14 cellular contexts compared by ENCODE assay signal in the genomic region with DNA sequence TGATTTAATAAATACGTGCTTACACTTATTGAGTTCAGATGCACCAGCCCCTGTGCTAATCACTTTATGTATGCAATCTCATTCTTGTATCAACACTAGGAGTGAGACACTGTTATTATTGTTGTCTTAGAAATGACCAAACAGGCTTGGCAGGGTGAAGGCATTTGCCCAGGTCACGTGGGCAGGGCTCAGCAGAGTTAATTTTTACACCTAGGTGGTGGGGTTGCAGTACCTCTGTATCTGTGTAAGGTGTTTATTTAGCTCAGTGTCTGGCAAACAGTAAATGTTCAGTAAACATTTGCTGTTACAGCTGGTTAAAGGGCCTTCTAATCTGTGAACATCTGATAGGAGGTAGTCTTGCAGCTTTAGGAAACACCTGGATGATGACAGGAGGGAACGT.
A peak's percentile ranks its signal among the peaks of the same experiment; 100 is the strongest.
DNase-seq lines count a peak whose midpoint lies in the region; ATAC-seq and TF ChIP-seq lines count a peak whose summit lies in the region.
"Had no signal": no experiment of that assay in that cellular context is flagged by ENCODE, and none has a peak within 500 bp of the region (broad histone marks: within the 10 kb centered on the region; RNA-seq: fewer than 3 reads in every experiment).

No MANE protein-coding gene starts in this region.

- no peak for TF ChIP-seq POLR2A in transverse colon (IDR thresholded peaks at IDR 0.05)

- no peak for TF ChIP-seq EP300 in transverse colon (IDR thresholded peaks at IDR 0.05; ENCODE audit: low read depth)

- no peak for ATAC-seq in Right ventricle myocardium inferior
- ATAC-seq in HG03442 (IDR thresholded peaks at IDR 0.05; ENCODE audit: unreplicated experiment): no peak

- H3K27me3 ChIP-seq in transverse colon: no peaks in the 10 kb centered on the region
- H3K27me3 ChIP-seq: breast epithelium had no signal

- no peaks in the 10 kb centered on the region for H3K36me3 ChIP-seq in transverse colon
- H3K36me3 ChIP-seq: breast epithelium, neutrophil had no signal

- no peaks in the 10 kb centered on the region for H3K9me3 ChIP-seq in transverse colon
- H3K9me3 ChIP-seq: breast epithelium, neutrophil had no signal

- peaks cover 0 to 16% (median 6%) of the 10 kb centered on the region in 4 donors for H3K4me1 ChIP-seq in transverse colon
- H3K4me1 ChIP-seq: breast epithelium had no signal

- DNase-seq in LNCaP clone FGC (ENCODE audit: low read depth): peak; percentile 96
- peak; percentile 83 for DNase-seq in NCI-H748 (lab: John Stamatoyannopoulos, UW; ENCODE audit: unreplicated experiment)
- peak; percentile 76 for DNase-seq in left kidney (ENCODE audit: low read depth, low spot score)
- DNase-seq in transverse colon: peak; percentile 75
- no peak for DNase-seq in Right ventricle myocardium inferior (ENCODE audit: missing footprints)
- no peak for DNase-seq in NK-92 (lab: John Stamatoyannopoulos, UW; ENCODE audit: unreplicated experiment)
- DNase-seq: activated CD4-positive, alpha-beta T cell treated with anti-CD3 and anti-CD28 coated beads for 4 hours; foreskin melanocyte; mesendoderm; NCI-H1105 had no signal

- in situ Hi-C loops in transverse colon (cut with MboI; ENCODE audit: low pct_ligation_motif_present in 1 of 4, low pct_unique_long_range_greater_than_20kb in 1 of 4, low sequenced_read_pairs in 3 of 4): no loop called here

- H3K27ac ChIP-seq in transverse colon: no peak overlapping the region
- H3K27ac ChIP-seq: breast epithelium, C4-2B, neutrophil had no signal

- H3K4me3 ChIP-seq in LNCaP clone FGC (ENCODE audit: low read depth, low read length) (no peak overlapping the region), transverse colon (no peak overlapping the region)
- H3K4me3 ChIP-seq: breast epithelium had no signal

- TF ChIP-seq CTCF in LNCaP clone FGC (IDR thresholded peaks at IDR 0.05; ENCODE audit: control insufficient read depth, extremely low read depth, insufficient read depth): no peak
- TF ChIP-seq CTCF in transverse colon (IDR thresholded peaks at IDR 0.05): no peak

- intact Hi-C loops in transverse colon (cut with DNase I; ENCODE audit: low total_unique reads): no loop called here
- intact Hi-C loops in Right ventricle myocardium inferior (cut with DNase I): no loop called here

- WGBS in transverse colon (ENCODE audit: low coverage in 1 of 2), 2 donors: 30 to 33% methylated on average over 2 to 3 of the region's 3 CpGs

Comparison
In these comparisons a context has a peak if more than half of its experiments do, and no peak if none do; other contexts are left out.
1. DNase-seq: peak in LNCaP clone FGC (single experiment), NCI-H748 (single experiment), left kidney (single experiment) and transverse colon (single experiment); none in Right ventricle myocardium inferior (single experiment) and NK-92 (single experiment).